ENCODE assay signal across 8 cellular contexts in the genomic region with DNA sequence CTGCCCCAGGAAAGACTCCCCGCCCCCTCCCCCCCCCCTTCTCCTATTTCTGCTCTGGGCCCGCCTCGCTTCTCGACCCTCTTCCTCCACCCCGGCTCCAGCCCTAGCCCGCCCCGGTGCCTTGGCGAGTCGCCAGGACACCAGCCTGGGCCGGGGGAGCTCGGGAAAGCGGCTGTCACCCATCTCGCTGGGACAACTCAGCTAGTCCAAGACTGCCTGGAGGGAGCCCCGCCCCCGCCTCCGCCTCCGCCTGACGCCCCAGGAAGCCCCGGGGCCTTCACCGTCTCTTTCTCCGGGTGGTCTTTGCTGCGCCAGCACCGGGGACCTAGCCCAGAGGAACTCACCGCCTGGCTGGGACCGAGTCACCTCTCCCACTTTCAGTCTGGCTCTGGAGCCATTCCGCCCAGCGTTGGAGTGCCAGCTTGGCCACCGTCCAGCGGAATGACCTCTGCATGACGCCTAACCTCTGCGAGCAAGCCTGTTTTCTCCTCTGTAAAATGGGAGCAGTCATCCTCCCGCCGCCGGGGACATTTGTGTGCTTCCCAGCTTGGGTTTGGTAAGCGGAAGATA. TPM values are rescaled to one million over a fixed set of nuclear protein-coding genes. Genes with fewer than 3 reads are reported as not detected.
DNase-seq lines count a peak whose midpoint lies in the region; ATAC-seq and TF ChIP-seq lines count a peak whose summit lies in the region.

No MANE protein-coding gene starts in this region.

- H3K4me3 ChIP-seq in fibroblast of the aortic adventitia (ENCODE audit: low read depth, low read length) = peak overlapping the region; percentile 38
- H3K4me3 ChIP-seq in neuron (ENCODE audit: low read length) = peak overlapping the region; percentile 51

- H3K36me3 ChIP-seq in neuron (ENCODE audit: insufficient read depth, low read length) = no peaks in the 10 kb centered on the region

- H3K4me1 ChIP-seq in neuron (ENCODE audit: insufficient read depth, low read length) = peaks cover 16% of the 10 kb centered on the region

- peaks cover 29% of the 10 kb centered on the region for H3K27me3 ChIP-seq in neuron (ENCODE audit: insufficient read depth, low read length)

- TF ChIP-seq CTCF in fibroblast of the aortic adventitia (IDR thresholded peaks at IDR 0.05; ENCODE audit: insufficient read depth, low read length) = no peak

- H3K9me3 ChIP-seq in neuron (ENCODE audit: low read length) = no peaks in the 10 kb centered on the region

- peak overlapping the region; percentile 91 for H2AFZ ChIP-seq in neuron (ENCODE audit: low read depth, low read length)

- DNase-seq in NCI-H345 (lab: John Stamatoyannopoulos, UW) (peak; percentile 41), NCI-H345 treated with DMSO at 0.1 percent for 48 hours (lab: John Stamatoyannopoulos, UW; ENCODE audit: unreplicated experiment) (no peak), fibroblast of the aortic adventitia (ENCODE audit: low read depth) (no peak), NOMO-1 treated with dmso at 0.1 percent for 144 hours (lab: John Stamatoyannopoulos, UW; ENCODE audit: unreplicated experiment) (no peak), GOT3 (lab: John Stamatoyannopoulos, UW) (no peak)
- DNase-seq in activated CD8-positive, alpha-beta memory T cell treated with anti-CD3 and anti-CD28 coated beads for 24 hours = peak; percentile 67

- ATAC-seq in HG03039 (IDR thresholded peaks at IDR 0.05; ENCODE audit: unreplicated experiment) = no peak

RNA-seq across cellular contexts. Expression of a gene that starts 1.1 kb away (rescaled TPM):
- 38.8 and 56.0 TPM in 2 replicates for total RNA-seq in fibroblast of the aortic adventitia (ENCODE audit: low replicate concordance)

Comparison
In these comparisons a context has a peak if more than half of its experiments do, and no peak if none do; other contexts are left out.
1. DNase-seq: peak in NCI-H345 (single experiment) and activated CD8-positive, alpha-beta memory T cell treated with anti-CD3 and anti-CD28 coated beads for 24 hours (single experiment); none in NCI-H345 treated with DMSO at 0.1 percent for 48 hours (single experiment), fibroblast of the aortic adventitia (single experiment), NOMO-1 treated with dmso at 0.1 percent for 144 hours (single experiment) and GOT3 (single experiment).